Comparison of ENCODE assay signal across 1 cellular context in genomic region chr6:7899046-7899888, GRCh38.
TF ChIP-seq lines count a peak whose summit lies in the region.

No MANE protein-coding gene starts in this region.

TF ChIP-seq in HepG2, 621 proteins besides CTCF, POLR2A, EP300 and RAD21 (continued from another document):
- TF ChIP-seq PATZ1 (CRISPR knock-in tag; IDR thresholded peaks at IDR 0.05) (no peak), ZNF124 (CRISPR knock-in tag; IDR thresholded peaks at IDR 0.05) (0 out of 2 replicates have a peak, but pooled peaks have one; percentile 25), MIER2 (CRISPR knock-in tag; IDR thresholded peaks at IDR 0.05) (no peak), ZNF605 (CRISPR knock-in tag; IDR thresholded peaks at IDR 0.05) (no peak), POLR2AphosphoS2 (IDR thresholded peaks at IDR 0.05; ENCODE audit: low read depth, low read length) (0 out of 2 replicates have a peak, but pooled peaks have one; percentile 35), THAP8 (CRISPR knock-in tag; IDR thresholded peaks at IDR 0.05; ENCODE audit: borderline replicate concordance) (no peak), ZBTB33 (CRISPR knock-in tag; IDR thresholded peaks at IDR 0.05) (peak; percentile 49; the same call in 1 of the 2 replicates), STAG1 (CRISPR knock-in tag; IDR thresholded peaks at IDR 0.05) (peak; percentile 77), ZNF549 (CRISPR knock-in tag; IDR thresholded peaks at IDR 0.05) (no peak), ZNF331 (CRISPR knock-in tag; IDR thresholded peaks at IDR 0.05) (peak; percentile 29; the same call in 1 of the 2 replicates), PHB2 (IDR thresholded peaks at IDR 0.05; ENCODE audit: partially characterized antibody) (no peak)
